Comparison of ENCODE assay signal across 8 cellular contexts in genomic region chr13:110712081-110712848, GRCh38. TPM values are rescaled to one million over a fixed set of nuclear protein-coding genes. Genes with fewer than 3 reads are reported as not detected.
DNase-seq lines count a peak whose midpoint lies in the region; ATAC-seq and TF ChIP-seq lines count a peak whose summit lies in the region.

No MANE protein-coding gene starts in this region.

- peak overlapping the region; percentile 99 for H3K27ac ChIP-seq in lower lobe of right lung

- peaks cover 4% of the 10 kb centered on the region for H3K36me3 Mint-ChIP-seq in activated CD8-positive, alpha-beta T cell treated with anti-CD3 and anti-CD28 coated beads for 36 hours (ENCODE audit: low read depth)

- H3K9me3 Mint-ChIP-seq in activated CD8-positive, alpha-beta T cell treated with anti-CD3 and anti-CD28 coated beads for 36 hours, result no peaks in the 10 kb centered on the region

- intact Hi-C loops in activated CD8-positive, alpha-beta T cell treated with anti-CD3 and anti-CD28 coated beads for 36 hours (cut with micrococcal nuclease), result loop anchor here (5.0 to 10.0 kb wide), 2 partner anchors 103 to 200 kb away; no protein-coding TSS in a partner anchor
- intact Hi-C loops in lower lobe of right lung (cut with DNase I), result no loop called here

- POLR2A ChIA-PET in activated CD8-positive, alpha-beta T cell treated with anti-CD3 and anti-CD28 coated beads for 36 hours (lab: Charles Lee), result interaction anchor here (0.6 to 2.1 kb wide), 10 partner anchors 9 to 202 kb away, joined by 3 to 12 read pairs (median 4); partner anchors contain the start of gene ANKRD10

- H3K4me3 ChIP-seq in lower lobe of right lung, result peak overlapping the region; percentile 81

- no peak for TF ChIP-seq CTCF in activated CD8-positive, alpha-beta T cell treated with anti-CD3 and anti-CD28 coated beads for 36 hours (IDR thresholded peaks at IDR 0.05)
- no peak for TF ChIP-seq CTCF in lower lobe of right lung (IDR thresholded peaks at IDR 0.05)

- H3K4me1 Mint-ChIP-seq in activated CD8-positive, alpha-beta T cell treated with anti-CD3 and anti-CD28 coated beads for 36 hours (ENCODE audit: low read depth), result peaks cover 12% of the 10 kb centered on the region

- CTCF ChIA-PET in activated CD8-positive, alpha-beta T cell treated with anti-CD3 and anti-CD28 coated beads for 36 hours (lab: Charles Lee), result interaction anchor here (1.1 kb wide), 2 partner anchors 67 to 202 kb away, joined by 3 to 4 read pairs; no protein-coding TSS in a partner anchor

- DNase-seq in CD1c-positive myeloid dendritic cell (ENCODE audit: extremely low spot score) (peak; percentile 95), NCI-H748 (lab: John Stamatoyannopoulos, UW; ENCODE audit: unreplicated experiment) (peak; percentile 91), ecto neural progenitor cell (ENCODE audit: low spot score) (peak; percentile 95), lower lobe of right lung (peak; percentile 91)
- peak; percentile 87 for DNase-seq in activated CD8-positive, alpha-beta T cell treated with anti-CD3 and anti-CD28 coated beads for 36 hours
- peak; percentile 57 to 77 (median 75) for DNase-seq in stimulated activated CD4-positive, alpha-beta T cell treated with anti-CD3 and anti-CD28 coated beads, TNF-alpha, amount 100 ng/mL, for 24 hours (ENCODE audit: low read depth in 3 of 3)

- H3K27me3 Mint-ChIP-seq in activated CD8-positive, alpha-beta T cell treated with anti-CD3 and anti-CD28 coated beads for 36 hours, result no peaks in the 10 kb centered on the region

- no peaks in the 10 kb centered on the region for H3K27me3 ChIP-seq in lower lobe of right lung (ENCODE audit: low read depth)

- peak overlapping the region; percentile 100 for H3K27ac Mint-ChIP-seq in activated CD8-positive, alpha-beta T cell treated with anti-CD3 and anti-CD28 coated beads for 36 hours

- H3K36me3 ChIP-seq in lower lobe of right lung, result no peaks in the 10 kb centered on the region

- H3K4me1 ChIP-seq in lower lobe of right lung, result peaks cover 21% of the 10 kb centered on the region

- peak overlapping the region; percentile 92 for H3K4me3 Mint-ChIP-seq in activated CD8-positive, alpha-beta T cell treated with anti-CD3 and anti-CD28 coated beads for 36 hours

- no peaks in the 10 kb centered on the region for H3K9me3 ChIP-seq in lower lobe of right lung

- ATAC-seq in GM19395 (IDR thresholded peaks at IDR 0.05; ENCODE audit: unreplicated experiment) (peak; percentile 31), HG03521 (IDR thresholded peaks at IDR 0.05; ENCODE audit: unreplicated experiment) (peak; percentile 26), lower lobe of right lung (peak; percentile 76 to 82)
- peak; percentile 34 for ATAC-seq in activated CD8-positive, alpha-beta T cell treated with anti-CD3 and anti-CD28 coated beads for 36 hours

RNA-seq across cellular contexts. Expression of gene ING1, which starts 1.2 kb away (rescaled TPM):
- 10 to 100 TPM; 22.0 to 22.2 TPM for total RNA-seq in activated CD8-positive, alpha-beta T cell treated with anti-CD3 and anti-CD28 coated beads for 36 hours
- total RNA-seq in lower lobe of right lung, result 9.7 TPM

RNA-seq across cellular contexts. Expression of gene CARS2, which starts 6.3 kb away (rescaled TPM):
- 10 to 100 TPM; 60.7 to 63.0 TPM for total RNA-seq in activated CD8-positive, alpha-beta T cell treated with anti-CD3 and anti-CD28 coated beads for 36 hours
- total RNA-seq in lower lobe of right lung, result 70.3 TPM

Comparison
In these comparisons a context has a peak if more than half of its experiments do, and no peak if none do; other contexts are left out.
1. Peak in every context shown above with its lines: DNase-seq, ATAC-seq, H3K4me3 ChIP-seq and H3K27ac ChIP-seq.
2. ATAC-seq: peak in every context shown above with its lines; median percentile 79 in lower lobe of right lung; 34 in activated CD8-positive, alpha-beta T cell treated with anti-CD3 and anti-CD28 coated beads for 36 hours; 31 in GM19395; 26 in HG03521.